12 cellular contexts compared by ENCODE assay signal in the genomic region with DNA sequence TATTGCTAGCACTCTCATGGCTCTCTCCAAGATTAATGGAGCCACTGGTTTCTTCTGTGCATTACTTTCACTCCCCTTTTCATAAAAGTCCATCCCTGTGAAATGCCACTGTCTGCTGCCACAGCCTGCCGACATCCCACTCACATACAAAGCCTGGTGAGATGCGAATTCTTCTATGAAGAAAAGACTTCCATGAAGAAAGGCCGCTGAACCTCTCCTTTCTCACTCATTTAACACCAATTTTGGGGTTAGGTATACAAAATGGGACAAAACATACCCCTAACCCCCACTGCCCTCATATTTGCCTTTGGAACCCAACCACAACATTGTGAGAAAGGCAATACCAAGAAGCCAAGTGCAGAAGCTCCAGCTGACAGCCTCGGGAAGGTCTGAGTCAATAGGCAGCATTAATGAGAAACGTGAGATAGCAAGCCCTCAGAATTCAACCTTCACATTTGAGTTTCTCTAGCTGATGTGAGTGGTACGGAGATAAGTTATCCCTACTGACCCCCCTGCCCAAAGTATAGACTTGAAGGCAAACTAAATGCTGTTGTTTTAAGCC.
DNase-seq lines count a peak whose midpoint lies in the region; ATAC-seq and TF ChIP-seq lines count a peak whose summit lies in the region.
"Had no signal": no experiment of that assay in that cellular context is flagged by ENCODE, and none has a peak within 500 bp of the region (broad histone marks: within the 10 kb centered on the region; RNA-seq: fewer than 3 reads in every experiment).

No MANE protein-coding gene starts in this region.

- H3K36me3 Mint-ChIP-seq in IgD-negative memory B cell (peaks cover 21% of the 10 kb centered on the region), natural killer cell (no peaks in the 10 kb centered on the region)
- peaks cover 40% of the 10 kb centered on the region for H3K36me3 Mint-ChIP-seq in activated naive CD4-positive, alpha-beta T cell treated with anti-CD3 and anti-CD28 coated beads, Interleukin-2, amount 10 ng/mL, durations not matched to agents 7 days and 5 days

- H3K4me1 ChIP-seq in spleen: peaks cover 8 to 82% (median 45%) of the 10 kb centered on the region in 6 donors

- H3K36me3 ChIP-seq in spleen: peaks cover 0 to 61% (median 4%) of the 10 kb centered on the region in 6 donors

- DNase-seq in activated CD4-positive, alpha-beta T cell treated with anti-CD3 and anti-CD28 coated beads for 48 hours: peak; percentile 21
- no peak for DNase-seq in activated CD4-positive, alpha-beta T cell treated with anti-CD3 and anti-CD28 coated beads, Interleukin-2, amount 50 U/mL, for 1 hour
- no peak for DNase-seq in activated naive CD4-positive, alpha-beta T cell treated with anti-CD3 and anti-CD28 coated beads, Interleukin-2, amount 10 ng/mL, durations not matched to agents 7 days and 5 days
- no peak for DNase-seq in natural killer cell
- no peak for DNase-seq in GM10248 (ENCODE audit: extremely low spot score)
- no peak for DNase-seq in mesenteric fat pad (ENCODE audit: low spot score)
- DNase-seq in spleen: no peak
- DNase-seq: amygdala; effector CD4-positive, alpha-beta T cell; trophoblast cell had no signal

- no peaks in the 10 kb centered on the region for H3K9me3 ChIP-seq in spleen
- H3K9me3 ChIP-seq: A549 had no signal

- H3K4me1 Mint-ChIP-seq in IgD-negative memory B cell (peaks cover 25 to 65% (median 44%) of the 10 kb centered on the region in 3 donors), natural killer cell (peaks cover 22 to 36% of the 10 kb centered on the region in 2 donors)
- peaks cover 28% of the 10 kb centered on the region for H3K4me1 Mint-ChIP-seq in activated naive CD4-positive, alpha-beta T cell treated with anti-CD3 and anti-CD28 coated beads, Interleukin-2, amount 10 ng/mL, durations not matched to agents 7 days and 5 days

- CTCF ChIA-PET in activated naive CD4-positive, alpha-beta T cell treated with anti-CD3 and anti-CD28 coated beads, Interleukin-2, amount 10 ng/mL, durations not matched to agents 7 days and 5 days (lab: Charles Lee): no interaction called here
- CTCF ChIA-PET in GM10248 (lab: Yijun Ruan, JAX): interaction anchor here (1.0 kb wide), 1 partner anchor 12 kb away, joined by 4 read pairs; no protein-coding TSS in a partner anchor

- H3K4me3 ChIP-seq in spleen: no peak overlapping the region
- H3K4me3 ChIP-seq: A549 had no signal

- POLR2A ChIA-PET in GM10248 (lab: Yijun Ruan, JAX): no interaction called here

- no peak for TF ChIP-seq POLR2A in spleen (IDR thresholded peaks at IDR 0.05)

- no peak for ATAC-seq in natural killer cell
- ATAC-seq: A549 had no signal

- no peaks in the 10 kb centered on the region for H3K27me3 ChIP-seq in spleen (replicated peaks in 1 of 7)

- no peak for TF ChIP-seq CTCF in natural killer cell (IDR thresholded peaks at IDR 0.05)
- TF ChIP-seq CTCF in GM10248 (IDR thresholded peaks at IDR 0.05; ENCODE audit: control extremely low read depth, extremely low read depth, low read depth, missing control alignments): no peak
- TF ChIP-seq CTCF in spleen (IDR thresholded peaks at IDR 0.05 in 8 of 11, conservative IDR thresholded peaks at IDR 0.05 in 3 of 11): no peak

- 76 to 85% (median 83%) methylated on average over 6 of the region's 6 CpGs for WGBS in spleen, 5 donors

- intact Hi-C loops in natural killer cell (cut with micrococcal nuclease) (no loop called here), spleen (cut with DNase I; ENCODE audit: low total_unique reads) (no loop called here)

- peak overlapping the region in 4 of 8 donors; percentile 22 to 56 (median 32) for H3K27ac ChIP-seq in spleen

- peak overlapping the region in 2 of 4 donors; percentile 24 to 35 for H3K4me3 Mint-ChIP-seq in IgD-negative memory B cell
- no peak overlapping the region for H3K4me3 Mint-ChIP-seq in activated naive CD4-positive, alpha-beta T cell treated with anti-CD3 and anti-CD28 coated beads, Interleukin-2, amount 10 ng/mL, durations not matched to agents 7 days and 5 days
- no peak overlapping the region for H3K4me3 Mint-ChIP-seq in natural killer cell

- H3K9me3 Mint-ChIP-seq in IgD-negative memory B cell: no peaks in the 10 kb centered on the region
- no peaks in the 10 kb centered on the region for H3K9me3 Mint-ChIP-seq in activated naive CD4-positive, alpha-beta T cell treated with anti-CD3 and anti-CD28 coated beads, Interleukin-2, amount 10 ng/mL, durations not matched to agents 7 days and 5 days
- H3K9me3 Mint-ChIP-seq in natural killer cell: no peaks in the 10 kb centered on the region

- H3K27me3 Mint-ChIP-seq in IgD-negative memory B cell (no peaks in the 10 kb centered on the region), natural killer cell (ENCODE audit: low read depth in 2 of 2) (no peaks in the 10 kb centered on the region)
- H3K27me3 Mint-ChIP-seq in activated naive CD4-positive, alpha-beta T cell treated with anti-CD3 and anti-CD28 coated beads, Interleukin-2, amount 10 ng/mL, durations not matched to agents 7 days and 5 days: no peaks in the 10 kb centered on the region

- H3K27ac Mint-ChIP-seq in IgD-negative memory B cell (peak overlapping the region; percentile 34 to 86 (median 60)), natural killer cell (peak overlapping the region; percentile 58 to 63)
- H3K27ac Mint-ChIP-seq in activated naive CD4-positive, alpha-beta T cell treated with anti-CD3 and anti-CD28 coated beads, Interleukin-2, amount 10 ng/mL, durations not matched to agents 7 days and 5 days: peak overlapping the region; percentile 29
